ENCODE assay signal across 17 cellular contexts in genomic region chr6:137188855-137189254, GRCh38. TPM values are rescaled to one million over a fixed set of nuclear protein-coding genes. Genes with fewer than 3 reads are reported as not detected.
DNase-seq lines count a peak whose midpoint lies in the region; ATAC-seq and TF ChIP-seq lines count a peak whose summit lies in the region.
"Had no signal": no experiment of that assay in that cellular context is flagged by ENCODE, and none has a peak within 500 bp of the region (broad histone marks: within the 10 kb centered on the region; RNA-seq: fewer than 3 reads in every experiment).

No MANE protein-coding gene starts in this region.

- WGBS in spleen, 5 donors: 92 to 96% (median 94%) methylated on average over 5 of the region's 5 CpGs

- no peak for ATAC-seq in GM18909 (IDR thresholded peaks at IDR 0.05; ENCODE audit: poor library complexity, unreplicated experiment)
- ATAC-seq in HG03135 (IDR thresholded peaks at IDR 0.05; ENCODE audit: unreplicated experiment): no peak

- H3K27ac ChIP-seq in spleen: no peak overlapping the region
- H3K27ac ChIP-seq: GM23248 had no signal

- intact Hi-C loops in spleen (cut with DNase I; ENCODE audit: low total_unique reads): no loop called here

- peaks cover 0 to 5% (median 0%) of the 10 kb centered on the region in 6 donors for H3K4me1 ChIP-seq in spleen
- H3K4me1 ChIP-seq: Caco-2 had no signal

- TF ChIP-seq POLR2A in spleen (IDR thresholded peaks at IDR 0.05): no peak

- no peak for TF ChIP-seq CTCF in HFF-Myc (IDR thresholded peaks at IDR 0.05; ENCODE audit: low read depth, low read length, missing control alignments)
- no peak for TF ChIP-seq CTCF in spleen (IDR thresholded peaks at IDR 0.05 in 8 of 11, conservative IDR thresholded peaks at IDR 0.05 in 3 of 11)

- peaks cover 0 to 70% (median 58%) of the 10 kb centered on the region in 8 donors for H3K9me3 ChIP-seq in spleen

- no peaks in the 10 kb centered on the region for H3K27me3 ChIP-seq in spleen (replicated peaks in 1 of 7)

- H3K4me3 ChIP-seq in HFF-Myc (replicated peaks; ENCODE audit: low read depth, low read length) (no peak overlapping the region), spleen (no peak overlapping the region)
- H3K4me3 ChIP-seq: GM23248 had no signal

- DNase-seq in NCI-H2171 treated with DMSO at 0.1 percent for 48 hours (lab: John Stamatoyannopoulos, UW) (peak; percentile 15), NCI-H2171 (lab: John Stamatoyannopoulos, UW) (no peak), HFF-Myc (ENCODE audit: extremely low read depth, low read depth) (peak; percentile 20), SK-MEL-5 (ENCODE audit: low read depth, low spot score) (peak; percentile 3), iPS DF 4.7 (ENCODE audit: extremely low read depth, low spot score) (peak; percentile 49), spleen (no peak)
- DNase-seq: effector CD8-positive, alpha-beta T cell; foreskin melanocyte; GM23248; NCI-H1105 treated with DMSO at 0.1 percent for 48 hours; stimulated activated CD4-positive, alpha-beta T cell treated with anti-CD3 and anti-CD28 coated beads, Interleukin-2, amount 100 ng/mL, for 24 hours had no signal

- H3K36me3 ChIP-seq in spleen: no peaks in the 10 kb centered on the region

- in situ Hi-C loops in SK-MEL-5 (cut with HindIII; ENCODE audit: low pct_unique_long_range_greater_than_20kb, low sequenced_read_pairs): no loop called here

RNA-seq across cellular contexts. Expression of gene IL22RA2, which starts 15.4 kb away (rescaled TPM):
- not detected in 2 replicates for total RNA-seq in SK-MEL-5 (2014; rRNA removed; shearing (Covaris generic))
- not detected in 2 replicates for polyA plus RNA-seq in SK-MEL-5 (2015; cell fraction: cytosol; rRNA removed)
- polyA plus RNA-seq in SK-MEL-5 (2015; cell fraction: nucleus; rRNA removed): not detected in 2 replicates
- 1 to 10 TPM in 1 of 7 donors, under 1 TPM in 2, not detected in 4; 0.19 to 2.1 (median 0.25) TPM for total RNA-seq in spleen
- under 1 TPM in 2 of 3 donors, not detected in 1; 0.06 to 0.07 TPM for polyA plus RNA-seq in spleen
- total RNA-seq: Caco-2; GM23248; T-helper 2 cell treated with Interferon-gamma antibody and Interleukin-4, amounts not matched to agents 100 ng/mL and 5 ng/mL, for 36 hours; temporal lobe had no signal
- polyA plus RNA-seq: GM23248, neural cell had no signal

RNA-seq across cellular contexts. Expression of gene IFNGR1, which starts 30.3 kb away (rescaled TPM):
- total RNA-seq in SK-MEL-5 (2014; rRNA removed; shearing (Covaris generic)): 40.5 and 42.9 TPM in 2 replicates
- polyA plus RNA-seq in SK-MEL-5 (2015; cell fraction: cytosol; rRNA removed): 20.1 and 23.4 TPM in 2 replicates
- 23.6 and 23.7 TPM in 2 replicates for polyA plus RNA-seq in SK-MEL-5 (2015; cell fraction: nucleus; rRNA removed)
- 100 to 1,000 TPM; 146 to 291 (median 232) TPM for total RNA-seq in spleen
- 100 to 1,000 TPM; 119 to 150 (median 122) TPM for polyA plus RNA-seq in spleen

Comparison
In these comparisons a context has a peak if more than half of its experiments do, and no peak if none do; other contexts are left out.
1. DNase-seq: peak in NCI-H2171 treated with DMSO at 0.1 percent for 48 hours (single experiment), HFF-Myc (single experiment), SK-MEL-5 (single experiment) and iPS DF 4.7 (single experiment); none in NCI-H2171 (single experiment) and spleen (single experiment).